ENCODE assay signal across 20 cellular contexts in genomic region chr2:40330086-40330485, GRCh38.
"Had no signal": no experiment of that assay in that cellular context is flagged by ENCODE, and none has a peak within 500 bp of the region (broad histone marks: within the 10 kb centered on the region; RNA-seq: fewer than 3 reads in every experiment).

No MANE protein-coding gene starts in this region.

- H3K27me3 Mint-ChIP-seq: naive thymus-derived CD4-positive, alpha-beta T cell; stimulated activated memory B cell treated with anti-CD40 and anti-IgM and Interleukin-4, amounts not matched to agents 10 μg/mL and 1 μg/mL and 100 μg/mL, for 72 hours; stimulated activated naive CD8-positive, alpha-beta T cell treated with anti-CD3 and anti-CD28 coated beads, Interleukin-15, Interleukin-2, amounts not matched to agents 100 ng/mL and 50 ng/mL, for 24 hours had no signal

- H3K9me3 Mint-ChIP-seq: neural progenitor cell; stimulated activated naive CD8-positive, alpha-beta T cell treated with anti-CD3 and anti-CD28 coated beads, Interleukin-15, Interleukin-2, amounts not matched to agents 100 ng/mL and 50 ng/mL, for 24 hours had no signal

- H3K4me2 ChIP-seq: neural progenitor cell had no signal

- ATAC-seq: left lung; naive thymus-derived CD4-positive, alpha-beta T cell; right lobe of liver; stimulated activated memory B cell treated with anti-CD40 and anti-IgM and Interleukin-4, amounts not matched to agents 10 μg/mL and 1 μg/mL and 100 μg/mL, for 72 hours had no signal

- H3K4me3 Mint-ChIP-seq: naive thymus-derived CD4-positive, alpha-beta T cell; neural progenitor cell; stimulated activated memory B cell treated with anti-CD40 and anti-IgM and Interleukin-4, amounts not matched to agents 10 μg/mL and 1 μg/mL and 100 μg/mL, for 72 hours; stimulated activated naive CD8-positive, alpha-beta T cell treated with anti-CD3 and anti-CD28 coated beads, Interleukin-15, Interleukin-2, amounts not matched to agents 100 ng/mL and 50 ng/mL, for 24 hours had no signal

- H3K27ac ChIP-seq: foreskin keratinocyte, left lung, neural progenitor cell, ovary, right lobe of liver, spleen, tibial nerve had no signal

- H3K4me3 ChIP-seq: coronary artery, left lung, lung, neural progenitor cell, ovary, right lobe of liver, spleen, tibial nerve had no signal

- H3K4me1 Mint-ChIP-seq: naive thymus-derived CD4-positive, alpha-beta T cell; stimulated activated memory B cell treated with anti-CD40 and anti-IgM and Interleukin-4, amounts not matched to agents 10 μg/mL and 1 μg/mL and 100 μg/mL, for 72 hours had no signal

- H3K36me3 Mint-ChIP-seq: naive thymus-derived CD4-positive, alpha-beta T cell; neural progenitor cell; stimulated activated memory B cell treated with anti-CD40 and anti-IgM and Interleukin-4, amounts not matched to agents 10 μg/mL and 1 μg/mL and 100 μg/mL, for 72 hours had no signal

- H3K27me3 ChIP-seq: foreskin keratinocyte, left lung, neural progenitor cell, ovary, right lobe of liver, spleen, tibial nerve had no signal

- H3K36me3 ChIP-seq: left lung, neural progenitor cell, ovary, right lobe of liver, spleen, tibial nerve had no signal

- H3K4me1 ChIP-seq: neural progenitor cell, right lobe of liver, tibial nerve had no signal

- H3K9ac ChIP-seq: neural progenitor cell had no signal

- H3K27ac Mint-ChIP-seq: naive thymus-derived CD4-positive, alpha-beta T cell; neural progenitor cell; stimulated activated memory B cell treated with anti-CD40 and anti-IgM and Interleukin-4, amounts not matched to agents 10 μg/mL and 1 μg/mL and 100 μg/mL, for 72 hours; stimulated activated naive CD8-positive, alpha-beta T cell treated with anti-CD3 and anti-CD28 coated beads, Interleukin-15, Interleukin-2, amounts not matched to agents 100 ng/mL and 50 ng/mL, for 24 hours had no signal

- H3K9me3 ChIP-seq: left lung, ovary, right lobe of liver, spleen, tibial nerve had no signal

- H2AFZ ChIP-seq: neural progenitor cell had no signal

- DNase-seq: central memory CD4-positive, alpha-beta T cell; effector memory CD4-positive, alpha-beta T cell; islet precursor cell; left lung; mesendoderm; naive thymus-derived CD4-positive, alpha-beta T cell; nucleus accumbens; ovary; right lobe of liver; spleen; stimulated activated CD4-positive, alpha-beta T cell treated with anti-CD3 and anti-CD28 coated beads, Interleukin-15, amount 100 ng/mL, for 24 hours; stimulated activated CD4-positive, alpha-beta T cell treated with anti-CD3 and anti-CD28 coated beads, Interleukin-1b, Interleukin-23, amount 100 ng/mL, for 48 hours; stimulated activated CD4-positive, alpha-beta T cell treated with anti-CD3 and anti-CD28 coated beads, Interleukin-4, amount 100 ng/mL, for 24 hours had no signal
